ENCODE assay signal across 15 cellular contexts in the genomic region with DNA sequence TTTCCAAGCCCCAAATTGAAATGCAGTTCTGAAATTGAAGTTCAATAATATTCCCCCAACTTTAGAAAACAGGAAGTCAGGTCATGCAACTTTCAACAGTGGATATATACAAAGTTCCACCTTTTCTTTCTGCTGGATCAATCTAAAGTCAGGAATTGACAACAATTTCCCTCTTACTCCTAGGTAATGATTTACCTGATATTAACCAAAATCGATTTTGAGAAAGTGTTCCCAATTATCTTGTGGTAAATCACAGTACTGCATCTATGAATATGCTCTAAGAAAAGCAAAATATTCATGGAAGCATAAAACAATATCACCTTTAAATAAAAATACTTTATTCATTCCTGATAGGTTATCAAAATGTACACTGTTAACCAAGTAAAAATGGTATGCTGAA. TPM values are rescaled to one million over a fixed set of nuclear protein-coding genes. Genes with fewer than 3 reads are reported as not detected.
DNase-seq lines count a peak whose midpoint lies in the region; ATAC-seq and TF ChIP-seq lines count a peak whose summit lies in the region.
"Had no signal": no experiment of that assay in that cellular context is flagged by ENCODE, and none has a peak within 500 bp of the region (broad histone marks: within the 10 kb centered on the region; RNA-seq: fewer than 3 reads in every experiment).

No MANE protein-coding gene starts in this region.

- intact Hi-C loops in Calu3 (cut with micrococcal nuclease; ENCODE audit: unreplicated experiment) = no loop called here
- intact Hi-C loops in body of pancreas (cut with DNase I) = no loop called here

- TF ChIP-seq CTCF in Calu3 (IDR thresholded peaks at IDR 0.05; ENCODE audit: unreplicated experiment) (peak; percentile 28), body of pancreas (IDR thresholded peaks at IDR 0.05) (peak in 5 of 7 experiments; percentile 26 to 46 (median 32)), liver (IDR thresholded peaks at IDR 0.05; ENCODE audit: low read depth, low read length, missing input control) (peak; percentile 47), progenitor cell of endocrine pancreas (IDR thresholded peaks at IDR 0.05; ENCODE audit: unreplicated experiment) (peak; percentile 40)

- CTCF ChIA-PET in Calu3 (lab: Charles Lee) = no interaction called here

- H3K9me3 ChIP-seq in body of pancreas (no peaks in the 10 kb centered on the region), liver (ENCODE audit: control insufficient read depth in 4 of 4, low read length in 3 of 4) (no peaks in the 10 kb centered on the region)
- H3K9me3 ChIP-seq: BLaER1 treated with 17β-estradiol and CSF1 and Interleukin-3, amounts not matched to agents 10 nM and 100 nM had no signal

- H3K36me3 Mint-ChIP-seq in Calu3 (ENCODE audit: insufficient read depth, unreplicated experiment) (no peaks in the 10 kb centered on the region), progenitor cell of endocrine pancreas (ENCODE audit: insufficient read depth) (peaks cover 15% of the 10 kb centered on the region)

- H3K9ac ChIP-seq in liver (ENCODE audit: low read depth in 1 of 2, low read length in 2 of 2) = peak overlapping the region in 1 of 2 donors; percentile 49
- H3K9ac ChIP-seq: BLaER1 treated with 17β-estradiol and CSF1 and Interleukin-3, amounts not matched to agents 10 nM and 100 nM had no signal

- ATAC-seq in body of pancreas = peak; percentile 68
- ATAC-seq: GM23338 had no signal

- TF ChIP-seq POLR2A in body of pancreas (IDR thresholded peaks at IDR 0.05) = no peak

- TF ChIP-seq RAD21 in liver (IDR thresholded peaks at IDR 0.05) = peak; percentile 7 to 30

- H3K4me1 ChIP-seq in body of pancreas = peaks cover 13% of the 10 kb centered on the region
- peaks cover 5 to 45% (median 37%) of the 10 kb centered on the region in 4 donors for H3K4me1 ChIP-seq in liver (ENCODE audit: control insufficient read depth in 4 of 4, insufficient read depth in 4 of 4, low read length in 3 of 4)
- H3K4me1 ChIP-seq: BLaER1 treated with 17β-estradiol and CSF1 and Interleukin-3, amounts not matched to agents 10 nM and 100 nM had no signal

- H3K4me3 ChIP-seq in body of pancreas (no peak overlapping the region), liver (ENCODE audit: low read depth in 1 of 3, low read length in 3 of 3) (peak overlapping the region in 1 of 3 donors; percentile 15)
- H3K4me3 ChIP-seq: BLaER1 treated with 17β-estradiol and CSF1 and Interleukin-3, amounts not matched to agents 10 nM and 100 nM; GM23338 had no signal

- H3K27ac ChIP-seq in body of pancreas (peak overlapping the region in 3 of 4 donors; percentile 49 to 74 (median 57)), liver (ENCODE audit: low read depth in 1 of 2, low read length in 2 of 2) (peak overlapping the region; percentile 79 to 87)
- H3K27ac ChIP-seq: BLaER1 treated with 17β-estradiol and CSF1 and Interleukin-3, amounts not matched to agents 10 nM and 100 nM had no signal

- no peaks in the 10 kb centered on the region for H3K27me3 ChIP-seq in body of pancreas
- no peaks in the 10 kb centered on the region for H3K27me3 ChIP-seq in liver (ENCODE audit: control insufficient read depth in 4 of 4, insufficient read depth in 4 of 4, low read length in 3 of 4)
- H3K27me3 ChIP-seq: BLaER1 treated with 17β-estradiol and CSF1 and Interleukin-3, amounts not matched to agents 10 nM and 100 nM had no signal

- WGBS in body of pancreas, 2 donors = 17% methylated on average over 1 of the region's 1 CpG
- 32% methylated on average over 1 of the region's 1 CpG for WGBS in liver

- no peaks in the 10 kb centered on the region for H3K9me3 Mint-ChIP-seq in Calu3 (ENCODE audit: low read depth, unreplicated experiment)
- no peaks in the 10 kb centered on the region for H3K9me3 Mint-ChIP-seq in progenitor cell of endocrine pancreas (ENCODE audit: low read depth)
- H3K9me3 Mint-ChIP-seq: CD4-positive, CD25-positive, alpha-beta regulatory T cell; GM23338 had no signal

- no peak overlapping the region for H3K27ac Mint-ChIP-seq in Calu3 (ENCODE audit: unreplicated experiment)
- peak overlapping the region; percentile 5 for H3K27ac Mint-ChIP-seq in progenitor cell of endocrine pancreas
- H3K27ac Mint-ChIP-seq: CD4-positive, CD25-positive, alpha-beta regulatory T cell had no signal

- BruUV-seq in Calu3 (replicated peaks; lab: Mats Ljungman, UMichigan) = no TSS peak

- no peaks in the 10 kb centered on the region for H3K27me3 Mint-ChIP-seq in Calu3 (ENCODE audit: unreplicated experiment)
- no peaks in the 10 kb centered on the region for H3K27me3 Mint-ChIP-seq in progenitor cell of endocrine pancreas
- H3K27me3 Mint-ChIP-seq: CD4-positive, CD25-positive, alpha-beta regulatory T cell had no signal

- H3K4me3 Mint-ChIP-seq in Calu3 (ENCODE audit: low read depth, unreplicated experiment) (no peak overlapping the region), progenitor cell of endocrine pancreas (ENCODE audit: low read depth) (no peak overlapping the region)
- H3K4me3 Mint-ChIP-seq: CD4-positive, CD25-positive, alpha-beta regulatory T cell; GM23338 had no signal

- H3K36me3 ChIP-seq in body of pancreas (replicated peaks in 1 of 2; ENCODE audit: insufficient read depth in 1 of 2, low read depth in 2 of 2) = peaks cover 0 to 7% of the 10 kb centered on the region in 2 donors
- peaks cover 0 to 10% (median 7%) of the 10 kb centered on the region in 4 donors for H3K36me3 ChIP-seq in liver (ENCODE audit: control insufficient read depth in 4 of 4, insufficient read depth in 3 of 4, low read depth in 1 of 4, low read length in 3 of 4)

- no peak for DNase-seq in Calu3
- no peak for DNase-seq in body of pancreas
- DNase-seq in progenitor cell of endocrine pancreas (ENCODE audit: low spot score, unreplicated experiment) = no peak
- DNase-seq in UCSD-AML1 (lab: John Stamatoyannopoulos, UW; ENCODE audit: unreplicated experiment) = no peak
- no peak for DNase-seq in NCI-H2107 (lab: John Stamatoyannopoulos, UW)
- DNase-seq in NCI-H748 (lab: John Stamatoyannopoulos, UW; ENCODE audit: unreplicated experiment) = no peak
- no peak for DNase-seq in activated naive CD4-positive, alpha-beta T cell treated with Interleukin-2 at 50 U/mL for 16 hours
- DNase-seq: ACHN; CD4-positive, CD25-positive, alpha-beta regulatory T cell; DMS 273 treated with DMSO at 0.1 percent for 48 hours; H7 had no signal

- peaks cover 21% of the 10 kb centered on the region for H3K4me1 Mint-ChIP-seq in Calu3 (ENCODE audit: low read depth, unreplicated experiment)
- peaks cover 24% of the 10 kb centered on the region for H3K4me1 Mint-ChIP-seq in progenitor cell of endocrine pancreas (ENCODE audit: low read depth)

TF ChIP-seq in liver, 16 proteins besides CTCF, POLR2A, EP300 and RAD21 (continues in another document):
- TF ChIP-seq, protein P1, sequence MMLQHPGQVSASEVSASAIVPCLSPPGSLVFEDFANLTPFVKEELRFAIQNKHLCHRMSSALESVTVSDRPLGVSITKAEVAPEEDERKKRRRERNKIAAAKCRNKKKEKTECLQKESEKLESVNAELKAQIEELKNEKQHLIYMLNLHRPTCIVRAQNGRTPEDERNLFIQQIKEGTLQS (IDR thresholded peaks at IDR 0.05) = no peak
- no peak for TF ChIP-seq FOXA1 (IDR thresholded peaks at IDR 0.05)
- peak; percentile 58 for TF ChIP-seq YY1 (IDR thresholded peaks at IDR 0.05)
- peak; percentile 26 for TF ChIP-seq TAF1 (conservative IDR thresholded peaks at IDR 0.05)
- no peak for TF ChIP-seq FOXA2 (IDR thresholded peaks at IDR 0.05)
- TF ChIP-seq JUND (IDR thresholded peaks at IDR 0.05) = no peak
- TF ChIP-seq ZBTB33 (IDR thresholded peaks at IDR 0.05) = no peak
- peak; percentile 40 to 51 for TF ChIP-seq RXRA (IDR thresholded peaks at IDR 0.05)
- TF ChIP-seq HNF4G (IDR thresholded peaks at IDR 0.05) = no peak
- peak; percentile 37 to 45 for TF ChIP-seq HNF4A (conservative IDR thresholded peaks at IDR 0.05)
- TF ChIP-seq EGR1 (IDR thresholded peaks at IDR 0.05; ENCODE audit: low read depth in 2 of 2) = no peak
- TF ChIP-seq SP1 (IDR thresholded peaks at IDR 0.05) = peak; percentile 52
- TF ChIP-seq, protein P2, sequence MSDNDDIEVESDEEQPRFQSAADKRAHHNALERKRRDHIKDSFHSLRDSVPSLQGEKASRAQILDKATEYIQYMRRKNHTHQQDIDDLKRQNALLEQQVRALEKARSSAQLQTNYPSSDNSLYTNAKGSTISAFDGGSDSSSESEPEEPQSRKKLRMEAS (IDR thresholded peaks at IDR 0.05) = peak; percentile 42
- TF ChIP-seq GABPA (IDR thresholded peaks at IDR 0.05 in 1 of 2, conservative IDR thresholded peaks at IDR 0.05 in 1 of 2) = no peak
- TF ChIP-seq NR2F2 (IDR thresholded peaks at IDR 0.05) = no peak

RNA-seq across cellular contexts. Expression of gene BDKRB1, which starts 28.4 kb away (rescaled TPM):
- not detected in 2 replicates for total RNA-seq in Calu3 (2022)
- not detected for total RNA-seq in body of pancreas
- total RNA-seq in liver = not detected
- polyA plus RNA-seq in liver = not detected
- not detected in 2 replicates for total RNA-seq in progenitor cell of endocrine pancreas
- total RNA-seq: CD4-positive, CD25-positive, alpha-beta regulatory T cell; GM23338; HT-29 had no signal
- polyA plus RNA-seq: CD4-positive, CD25-positive, alpha-beta regulatory T cell; GM23338 had no signal
